ENCODE assay signal across 28 cellular contexts in genomic region chr4:75118739-75119138, GRCh38.
"Had no signal": no experiment of that assay in that cellular context is flagged by ENCODE, and none has a peak within 500 bp of the region (broad histone marks: within the 10 kb centered on the region; RNA-seq: fewer than 3 reads in every experiment).

No MANE protein-coding gene starts in this region.

- H3K27ac ChIP-seq: ascending aorta, cardiac muscle cell, VCaP had no signal

- H3K36me3 ChIP-seq: ascending aorta, cardiac muscle cell had no signal

- H3K27me3 ChIP-seq: ascending aorta, cardiac muscle cell had no signal

- FAIRE-seq: bronchial epithelial cell, TTC549 had no signal

- DNase-seq: activated CD4-positive, alpha-beta memory T cell treated with anti-CD3 and anti-CD28 coated beads, Interleukin-2, amount 10 ng/mL, durations not matched to agents 7 days and 5 days; activated CD4-positive, alpha-beta T cell treated with anti-CD3 and anti-CD28 coated beads for 1 hour; activated CD4-positive, alpha-beta T cell treated with anti-CD3 and anti-CD28 coated beads for 36 hours; activated CD4-positive, alpha-beta T cell treated with anti-CD3 and anti-CD28 coated beads for 48 hours; activated CD4-positive, alpha-beta T cell treated with anti-CD3 and anti-CD28 coated beads, Interleukin-2, amount 10 ng/mL, durations not matched to agents 7 days and 5 days; activated CD4-positive, alpha-beta T cell treated with anti-CD3 and anti-CD28 coated beads, Interleukin-2, amount 50 U/mL, for 48 hours; activated CD4-positive, CD25-positive, alpha-beta regulatory T cell; activated CD8-positive, alpha-beta memory T cell treated with anti-CD3 and anti-CD28 coated beads for 24 hours; activated CD8-positive, alpha-beta memory T cell treated with anti-CD3 and anti-CD28 coated beads, Interleukin-2, amount 10 ng/mL, durations not matched to agents 7 days and 5 days; activated CD8-positive, alpha-beta memory T cell treated with anti-CD3 and anti-CD28 coated beads, Interleukin-2, amount 50 U/mL, for 48 hours; activated CD8-positive, alpha-beta T cell treated with anti-CD3 and anti-CD28 coated beads, Interleukin-2, amount 10 ng/mL, durations not matched to agents 7 days and 5 days; activated effector memory CD4-positive, alpha-beta T cell treated with Interleukin-2 at 50 U/mL for 16 hours; activated gamma-delta T cell; activated naive CD4-positive, alpha-beta T cell treated with anti-CD3 and anti-CD28 coated beads, Interleukin-2, amount 10 ng/mL, durations not matched to agents 7 days and 5 days; activated naive CD4-positive, alpha-beta T cell treated with Interleukin-2 at 50 U/mL for 16 hours; activated naive CD8-positive, alpha-beta T cell treated with anti-CD3 and anti-CD28 coated beads, Interleukin-2, amount 10 ng/mL, durations not matched to agents 7 days and 5 days; activated naive CD8-positive, alpha-beta T cell treated with anti-CD3 and anti-CD28 coated beads, Interleukin-2, amount 50 U/mL, for 24 hours; activated T-cell treated with anti-CD3 and anti-CD28 coated beads, Interleukin-2, amount 50 U/mL, for 24 hours; activated T-cell treated with anti-CD3 and anti-CD28 coated beads, Interleukin-2, amount 50 U/mL, for 48 hours; cerebellar nuclear complex; T-helper 1 cell; T-helper 2 cell; T-helper 9 cell had no signal

- H3K4me1 ChIP-seq: ascending aorta had no signal

- H3K4me3 ChIP-seq: ascending aorta, cardiac muscle cell had no signal
